ENCODE assay signal across 14 cellular contexts in genomic region chr5:151254533-151254932, GRCh38. TPM values are rescaled to one million over a fixed set of nuclear protein-coding genes. Genes with fewer than 3 reads are reported as not detected.
DNase-seq lines count a peak whose midpoint lies in the region; TF ChIP-seq lines count a peak whose summit lies in the region.
"Had no signal": no experiment of that assay in that cellular context is flagged by ENCODE, and none has a peak within 500 bp of the region (broad histone marks: within the 10 kb centered on the region; RNA-seq: fewer than 3 reads in every experiment).

No MANE protein-coding gene starts in this region.

- no peak for TF ChIP-seq POLR2A in tibial nerve (IDR thresholded peaks at IDR 0.05)

- H3K9ac ChIP-seq in endodermal cell (ENCODE audit: extremely low read depth, low read length, poor library complexity, severe bottlenecking), result no peak overlapping the region

- peaks cover 47% of the 10 kb centered on the region for H3K4me1 Mint-ChIP-seq in endodermal cell

- H3K9me3 Mint-ChIP-seq in endodermal cell, result no peaks in the 10 kb centered on the region

- peaks cover 4% of the 10 kb centered on the region for H3K36me3 Mint-ChIP-seq in endodermal cell (ENCODE audit: low read depth)

- H3K4me1 ChIP-seq in endodermal cell (ENCODE audit: control insufficient read depth, insufficient read depth, low read length), result no peaks in the 10 kb centered on the region
- peaks cover 0 to 51% (median 13%) of the 10 kb centered on the region in 4 donors for H3K4me1 ChIP-seq in tibial nerve

- 94 to 100% methylated on average over 1 to 2 of the region's 2 CpGs for WGBS in endodermal cell (ENCODE audit: insufficient coverage in 1 of 2, insufficient read length in 1 of 2), 2 experiments
- WGBS in tibial nerve, 2 donors, result 68 to 76% methylated on average over 2 of the region's 2 CpGs

- no peaks in the 10 kb centered on the region for H3K27me3 Mint-ChIP-seq in endodermal cell (ENCODE audit: insufficient read depth)

- no peak for TF ChIP-seq EP300 in tibial nerve (IDR thresholded peaks at IDR 0.05)

- DNase-seq in NOMO-1 treated with DMSO at 0.1 percent for 48 hours (lab: John Stamatoyannopoulos, UW; ENCODE audit: unreplicated experiment) (peak; percentile 63), endodermal cell (no peak), amygdala (lab: John Stamatoyannopoulos, UW) (no peak), tibial nerve (ENCODE audit: low spot score in 2 of 2) (no peak), Kasumi-1 (lab: John Stamatoyannopoulos, UW) (no peak), HuH-7.5 (ENCODE audit: low spot score) (no peak)
- DNase-seq: body of pancreas; NCI-H1105 treated with DMSO at 0.1 percent for 48 hours; NCI-H510A treated with DMSO at 0.1 percent for 48 hours; stimulated activated CD4-positive, alpha-beta T cell treated with anti-CD3 and anti-CD28 coated beads, Interleukin-2, amount 100 ng/mL, for 48 hours had no signal

- H3K27me3 ChIP-seq in endodermal cell (ENCODE audit: control insufficient read depth, insufficient read depth, low read length, poor library complexity, severe bottlenecking), result no peaks in the 10 kb centered on the region
- no peaks in the 10 kb centered on the region for H3K27me3 ChIP-seq in tibial nerve
- H3K27me3 ChIP-seq: body of pancreas had no signal

- H3K4me3 ChIP-seq in GM12875 (ENCODE audit: low read depth, low read length), result peak overlapping the region; percentile 63
- H3K4me3 ChIP-seq in endodermal cell (ENCODE audit: low read length), result peak overlapping the region; percentile 98
- H3K4me3 ChIP-seq in skin epidermis, result peak overlapping the region; percentile 48 to 78 (median 65)
- H3K4me3 ChIP-seq in tibial nerve, result no peak overlapping the region
- H3K4me3 ChIP-seq: body of pancreas, SK-N-MC had no signal

- no peaks in the 10 kb centered on the region for H3K36me3 ChIP-seq in endodermal cell (ENCODE audit: control insufficient read depth, insufficient read depth, low read length)
- peaks cover 0 to 1% (median 0%) of the 10 kb centered on the region in 3 donors for H3K36me3 ChIP-seq in tibial nerve

- TF ChIP-seq CTCF in GM12875 (IDR thresholded peaks at IDR 0.05; ENCODE audit: borderline replicate concordance, insufficient read depth, low read depth, low read length), result no peak
- TF ChIP-seq CTCF in endodermal cell (conservative IDR thresholded peaks at IDR 0.05), result no peak
- no peak for TF ChIP-seq CTCF in tibial nerve (IDR thresholded peaks at IDR 0.05)

- no peak overlapping the region for H3K27ac ChIP-seq in endodermal cell (ENCODE audit: low read depth, low read length)
- H3K27ac ChIP-seq in skin epidermis, result peak overlapping the region in 16 of 21 experiments; percentile 16 to 94 (median 64)
- no peak overlapping the region for H3K27ac ChIP-seq in tibial nerve
- H3K27ac ChIP-seq: body of pancreas, SK-N-MC had no signal

- peak overlapping the region; percentile 87 for H3K4me3 Mint-ChIP-seq in endodermal cell

- H3K9me3 ChIP-seq in endodermal cell (ENCODE audit: control insufficient read depth, low read length), result no peaks in the 10 kb centered on the region
- H3K9me3 ChIP-seq in tibial nerve, result no peaks in the 10 kb centered on the region
- H3K9me3 ChIP-seq: body of pancreas had no signal

- H3K27ac Mint-ChIP-seq in endodermal cell, result no peak overlapping the region

RNA-seq across cellular contexts. Expression of gene GM2A, which starts 1.5 kb away (rescaled TPM):
- total RNA-seq in endodermal cell, result 10 to 100 TPM; 40.7 to 55.2 TPM
- polyA plus RNA-seq in endodermal cell (2013, experiment 1 of 2), result 28.5 TPM
- 25.3 TPM for polyA plus RNA-seq in endodermal cell (2013, experiment 2 of 2)
- 10 to 100 TPM; 30.3 to 37.5 (median 33.7) TPM for total RNA-seq in tibial nerve

RNA-seq across cellular contexts. Expression of gene CCDC69, which starts 30.6 kb away (rescaled TPM):
- total RNA-seq in endodermal cell (1 to 10 TPM; 4.4 to 6.4 TPM), tibial nerve (100 to 1,000 TPM in 3 of 4 donors, 10 to 100 TPM in 1; 95.6 to 201 (median 112) TPM)
- 2.5 TPM for polyA plus RNA-seq in endodermal cell (2013, experiment 1 of 2)
- polyA plus RNA-seq in endodermal cell (2013, experiment 2 of 2), result 1.8 TPM

RNA-seq across cellular contexts. Expression of gene SLC36A3, which starts 49.0 kb away (rescaled TPM):
- total RNA-seq in endodermal cell (not detected), tibial nerve (not detected)
- not detected for polyA plus RNA-seq in endodermal cell (2013, experiment 1 of 2)
- not detected for polyA plus RNA-seq in endodermal cell (2013, experiment 2 of 2)
- total RNA-seq: body of pancreas, posterior vena cava had no signal

Comparison
In these comparisons a context has a peak if more than half of its experiments do, and no peak if none do; other contexts are left out.
1. H3K4me3 ChIP-seq: peak in GM12875 (single experiment), endodermal cell (single experiment) and skin epidermis (7 of 7); none in tibial nerve (0 of 4).
2. H3K27ac ChIP-seq: peak in skin epidermis (16 of 21); none in endodermal cell (single experiment) and tibial nerve (0 of 4).
3. RNA of gene CCDC69, which starts 30.6 kb away (total RNA-seq): 95.6 to 201 TPM in tibial nerve; 4.4 to 6.4 TPM in endodermal cell; every median in the first group is over 10 times any median in the second.